ENCODE assay signal across 12 cellular contexts in the genomic region with DNA sequence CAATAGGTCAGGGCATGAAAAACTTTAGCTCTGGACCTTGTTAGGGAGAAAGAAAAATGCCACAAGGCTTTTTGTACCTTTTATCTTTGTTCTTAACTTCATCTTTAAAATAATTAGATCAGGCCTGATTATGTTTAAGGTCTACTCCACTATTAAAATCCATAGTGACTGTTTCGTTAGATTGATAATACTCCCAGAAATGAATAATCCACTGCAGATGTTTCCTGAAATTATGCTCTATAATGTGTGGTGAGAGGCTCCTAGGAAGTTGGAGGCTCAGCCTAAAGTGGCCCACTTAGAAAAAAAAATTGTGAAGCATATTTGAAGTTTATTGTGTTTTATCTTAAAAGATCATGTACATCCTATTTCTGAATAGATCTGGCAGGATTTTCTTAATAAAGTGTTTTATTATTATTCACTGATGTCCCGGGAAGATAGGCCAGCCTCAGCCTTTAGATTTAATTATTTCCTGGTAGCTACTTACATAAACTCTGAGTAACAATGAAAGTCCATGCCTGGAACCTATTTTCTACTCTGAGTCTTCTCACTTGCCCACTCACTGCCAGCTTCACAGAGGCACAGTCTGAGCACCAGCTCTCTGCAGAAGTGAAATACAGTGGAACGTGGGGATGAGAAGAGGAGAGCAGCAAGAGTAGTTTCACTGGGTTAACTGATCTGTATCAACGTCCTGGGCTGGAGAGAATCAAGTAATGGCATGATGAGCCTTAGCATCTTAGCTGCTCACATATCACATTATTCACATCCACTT.
A peak's percentile ranks its signal among the peaks of the same experiment; 100 is the strongest.
DNase-seq lines count a peak whose midpoint lies in the region; ATAC-seq and TF ChIP-seq lines count a peak whose summit lies in the region.
"Had no signal": no experiment of that assay in that cellular context is flagged by ENCODE, and none has a peak within 500 bp of the region (broad histone marks: within the 10 kb centered on the region; RNA-seq: fewer than 3 reads in every experiment).

No MANE protein-coding gene starts in this region.

- TF ChIP-seq CTCF in GM13977 (IDR thresholded peaks at IDR 0.05; ENCODE audit: extremely low read depth, insufficient read depth, missing control alignments) = no peak
- TF ChIP-seq CTCF in SU-DHL-6 (IDR thresholded peaks at IDR 0.05; ENCODE audit: insufficient read depth, low read length, poor library complexity, severe bottlenecking) = no peak
- TF ChIP-seq CTCF in CD14-positive monocyte (IDR thresholded peaks at IDR 0.05) = no peak

- H3K27ac Mint-ChIP-seq in CD14-positive monocyte = peak overlapping the region in 2 of 7 donors; percentile 18 to 60

- H3K27me3 Mint-ChIP-seq in CD14-positive monocyte (ENCODE audit: low read depth in 3 of 3) = peaks cover 0 to 3% (median 2%) of the 10 kb centered on the region in 3 donors

- H3K4me3 Mint-ChIP-seq in CD14-positive monocyte = no peak overlapping the region

- H3K79me2 ChIP-seq in SU-DHL-6 (ENCODE audit: insufficient read depth, low read length) = no peaks in the 10 kb centered on the region

- H3K27ac ChIP-seq in SU-DHL-6 (ENCODE audit: low read depth, low read length) = no peak overlapping the region

- no peaks in the 10 kb centered on the region for H3K27me3 ChIP-seq in SU-DHL-6 (ENCODE audit: low read length)
- H3K27me3 ChIP-seq: thyroid gland had no signal

- in situ Hi-C loops in GM13977 (cut with MboI; ENCODE audit: low pct_unique_long_range_greater_than_20kb, low sequenced_read_pairs, unreplicated experiment) = no loop called here

- no peaks in the 10 kb centered on the region for H3K9me2 ChIP-seq in SU-DHL-6 (replicated peaks; ENCODE audit: insufficient read depth, low read length)

- H2AFZ ChIP-seq in SU-DHL-6 (ENCODE audit: low read depth, low read length, severe bottlenecking) = peak overlapping the region; percentile 3

- no peak overlapping the region for H3K9ac ChIP-seq in SU-DHL-6 (ENCODE audit: low read length)

- intact Hi-C loops in CD14-positive monocyte (cut with micrococcal nuclease) = loop anchor here (5.0 to 10.0 kb wide), 6 partner anchors 43 to 88 kb away; no protein-coding TSS in a partner anchor

- H3K36me3 ChIP-seq in SU-DHL-6 (ENCODE audit: low read length) = no peaks in the 10 kb centered on the region
- H3K36me3 ChIP-seq: thyroid gland had no signal

- no peak overlapping the region for H3K4me3 ChIP-seq in SU-DHL-6 (ENCODE audit: insufficient read depth, low read length, poor library complexity, severe bottlenecking)
- H3K4me3 ChIP-seq: thyroid gland had no signal

- H3F3A ChIP-seq in SU-DHL-6 (ENCODE audit: insufficient read depth) = 0 out of 2 replicates have a peak, but pooled peaks cover 3% of the 10 kb centered on the region

- peaks cover 36% of the 10 kb centered on the region for H3K4me1 Mint-ChIP-seq in CD14-positive monocyte

- DNase-seq in GM13977 (ENCODE audit: low spot score) (peak; percentile 33), occipital lobe (lab: John Stamatoyannopoulos, UW) (peak; percentile 40), CD14-positive monocyte (ENCODE audit: low spot score) (no peak), AG08395 (ENCODE audit: low spot score) (no peak), iPS-NIHi11 (ENCODE audit: low spot score) (no peak), foreskin melanocyte (no peak)
- DNase-seq: activated effector memory CD4-positive, alpha-beta T cell treated with Interleukin-2 at 50 U/mL for 16 hours; left cardiac atrium; NCI-H1048; thyroid gland had no signal

- no peaks in the 10 kb centered on the region for H3K9me3 Mint-ChIP-seq in CD14-positive monocyte

- peak; percentile 47 for ATAC-seq in GM21360 (IDR thresholded peaks at IDR 0.05; ENCODE audit: unreplicated experiment)
- ATAC-seq: left cardiac atrium had no signal

- peaks cover 0 to 1% of the 10 kb centered on the region in 2 donors for H3K36me3 Mint-ChIP-seq in CD14-positive monocyte

- H4K20me1 ChIP-seq in SU-DHL-6 (ENCODE audit: low read depth, low read length) = no peaks in the 10 kb centered on the region

- no peak overlapping the region for H3K4me2 ChIP-seq in SU-DHL-6 (ENCODE audit: low read depth, low read length, poor library complexity, severe bottlenecking)

- no peaks in the 10 kb centered on the region for H3K9me3 ChIP-seq in SU-DHL-6 (ENCODE audit: insufficient read depth, low read length)
- H3K9me3 ChIP-seq: thyroid gland had no signal

Comparison
In these comparisons a context has a peak if more than half of its experiments do, and no peak if none do; other contexts are left out.
1. DNase-seq: peak in GM13977 (single experiment) and occipital lobe (single experiment); none in CD14-positive monocyte (single experiment), AG08395 (single experiment), iPS-NIHi11 (single experiment) and foreskin melanocyte (single experiment).